In the genomic region with DNA sequence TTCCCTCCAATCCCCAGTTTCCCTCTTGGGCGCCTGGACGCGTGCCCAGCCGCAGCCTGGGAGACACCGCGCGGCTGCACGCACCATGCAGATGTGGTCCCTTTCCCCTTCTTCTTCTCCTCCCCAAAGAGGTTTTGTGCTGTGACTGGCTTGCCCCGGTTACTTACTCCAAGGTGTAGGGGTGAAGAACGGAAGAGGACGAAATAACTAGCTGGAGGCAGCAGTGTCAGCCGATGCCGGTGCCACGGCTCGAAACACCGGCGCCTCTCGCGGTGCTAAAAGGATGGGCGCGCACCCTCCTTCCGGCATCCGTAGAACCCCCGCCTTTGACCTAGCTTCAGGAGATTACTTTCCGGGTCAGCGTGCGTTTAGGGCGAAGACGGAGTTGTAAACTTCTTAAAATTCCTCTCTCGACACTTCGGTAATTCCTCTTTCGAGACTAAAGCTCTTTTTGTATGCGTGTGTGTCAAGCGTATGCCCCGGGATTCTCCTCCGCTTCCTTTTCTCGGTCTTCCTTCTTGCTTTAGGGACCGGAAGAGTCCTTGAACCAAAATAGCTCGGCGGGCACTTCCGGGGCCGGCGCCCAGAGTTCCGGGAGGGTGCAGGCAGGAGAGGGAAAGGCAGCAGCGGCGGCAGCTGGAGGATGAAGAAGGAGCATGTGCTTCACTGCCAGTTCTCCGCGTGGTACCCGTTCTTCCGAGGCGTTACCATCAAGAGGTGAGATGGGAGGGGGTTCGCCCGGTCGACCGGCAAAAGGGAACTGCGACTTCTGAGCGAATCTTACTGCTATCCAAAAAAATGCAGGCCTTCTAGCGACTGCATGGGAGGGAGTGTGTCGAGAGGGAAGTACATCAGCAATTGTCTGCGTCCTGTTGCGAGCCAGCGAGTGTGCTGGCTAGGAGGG, we compare ENCODE assay signal across 8 cellular contexts.
DNase-seq lines count a peak whose midpoint lies in the region; ATAC-seq lines count a peak whose summit lies in the region.

A gene with protein sequence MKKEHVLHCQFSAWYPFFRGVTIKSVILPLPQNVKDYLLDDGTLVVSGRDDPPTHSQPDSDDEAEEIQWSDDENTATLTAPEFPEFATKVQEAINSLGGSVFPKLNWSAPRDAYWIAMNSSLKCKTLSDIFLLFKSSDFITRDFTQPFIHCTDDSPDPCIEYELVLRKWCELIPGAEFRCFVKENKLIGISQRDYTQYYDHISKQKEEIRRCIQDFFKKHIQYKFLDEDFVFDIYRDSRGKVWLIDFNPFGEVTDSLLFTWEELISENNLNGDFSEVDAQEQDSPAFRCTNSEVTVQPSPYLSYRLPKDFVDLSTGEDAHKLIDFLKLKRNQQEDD (plus strand): TSS at position 586 of the 904 bp plus-strand sequence. CDS start 58 bp downstream, at position 644.
A gene (minus strand): TSS at position 289 of the 904 bp plus-strand sequence. CDS start 9,600 bp downstream, outside the sequence.

- peak; percentile 94 for DNase-seq in AG20443 (ENCODE audit: low spot score)
- DNase-seq in NCI-H345 treated with DMSO at 0.1 percent for 48 hours (lab: John Stamatoyannopoulos, UW; ENCODE audit: unreplicated experiment), result peak; percentile 91
- peak; percentile 71 to 76 for DNase-seq in central memory CD8-positive, alpha-beta T cell (ENCODE audit: low spot score in 2 of 2)
- DNase-seq in islet precursor cell, result peak; percentile 94
- DNase-seq in stimulated activated CD4-positive, alpha-beta T cell treated with anti-CD3 and anti-CD28 coated beads, Interleukin-12 subunit alpha, Interleukin-12 subunit beta, amount 100 ng/mL, for 4 hours, result peak; percentile 76

- H3K27ac Mint-ChIP-seq in central memory CD8-positive, alpha-beta T cell (ENCODE audit: low read depth), result peak within 1 kb of the TSS; percentile 98

- H3K36me3 Mint-ChIP-seq in central memory CD8-positive, alpha-beta T cell (ENCODE audit: insufficient read depth), result peaks cover 31% of the 10 kb centered on the region

- H3K4me3 Mint-ChIP-seq in central memory CD8-positive, alpha-beta T cell, result peak within 1 kb of the TSS; percentile 97

- H3K27me3 Mint-ChIP-seq in central memory CD8-positive, alpha-beta T cell, result no peaks in the 10 kb centered on the region

- H3K9me3 Mint-ChIP-seq in central memory CD8-positive, alpha-beta T cell, result no peaks in the 10 kb centered on the region

- peaks cover 44% of the 10 kb centered on the region for H3K4me1 Mint-ChIP-seq in central memory CD8-positive, alpha-beta T cell

- ATAC-seq in GM19035 (IDR thresholded peaks at IDR 0.05; ENCODE audit: unreplicated experiment) (peak; percentile 91), HG03342 (IDR thresholded peaks at IDR 0.05; ENCODE audit: unreplicated experiment) (peak; percentile 87)
- peak; percentile 93 to 95 for ATAC-seq in activated CD4-positive, CD25-positive, alpha-beta regulatory T cell treated with anti-CD3 and anti-CD28 coated beads, Interleukin-2, amount 50 U/mL, for 24 hours
- ATAC-seq in central memory CD8-positive, alpha-beta T cell (replicated peaks; ENCODE audit: extremely low read depth, poor library complexity, severe bottlenecking), result peak; percentile 90

Comparison
In these comparisons a context has a peak if more than half of its experiments do, and no peak if none do; other contexts are left out.
1. Peak in every context shown above with its lines: DNase-seq and ATAC-seq.